Comparison of ENCODE assay signal across 8 cellular contexts in the genomic region with DNA sequence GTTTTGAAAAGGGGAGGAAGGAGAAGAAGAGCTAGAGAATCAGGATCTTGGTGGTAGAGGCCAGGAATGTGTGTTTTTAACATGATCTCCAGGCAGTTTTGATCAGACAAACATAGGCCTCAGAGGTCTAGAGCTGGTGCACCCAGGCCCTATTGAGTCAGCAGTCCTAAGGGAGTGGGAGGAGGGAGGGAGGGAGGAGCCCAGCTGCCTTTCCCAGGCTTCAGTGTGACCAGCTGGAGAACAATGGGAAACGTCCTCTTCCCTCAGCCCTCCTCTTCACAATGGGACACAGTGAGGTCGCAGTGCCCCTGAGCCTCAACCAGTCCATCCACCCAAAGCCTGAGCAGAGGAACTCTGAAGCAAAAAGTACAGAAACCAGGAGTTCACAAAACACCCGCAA. TPM values are rescaled to one million over a fixed set of nuclear protein-coding genes. Genes with fewer than 3 reads are reported as not detected.
DNase-seq lines count a peak whose midpoint lies in the region; ATAC-seq and TF ChIP-seq lines count a peak whose summit lies in the region.

No MANE protein-coding gene starts in this region.

- H3K9me2 ChIP-seq in HCT116 (ENCODE audit: insufficient read depth) = no peaks in the 10 kb centered on the region

- 50 to 64% (median 62%) methylated on average over 2 to 3 of the region's 3 CpGs for WGBS in adrenal gland, 4 donors
- WGBS in right cardiac atrium = 53% methylated on average over 3 of the region's 3 CpGs

- H3K27me3 ChIP-seq in HCT116 (ENCODE audit: insufficient read depth, low read length) (no peaks in the 10 kb centered on the region), adrenal gland (no peaks in the 10 kb centered on the region), right cardiac atrium (ENCODE audit: control insufficient read depth, insufficient read depth) (no peaks in the 10 kb centered on the region)

- CTCF ChIA-PET in HCT116 (lab: Charles Lee) = interaction anchor here (1.4 to 1.5 kb wide), 2 partner anchors 38 to 50 kb away, joined by 3 read pairs; no protein-coding TSS in a partner anchor

- RAD21 ChIA-PET in HCT116 (lab: Charles Lee; ENCODE audit: low non-redundant PET in 1 of 2, low total read pairs in 2 of 2, uncharacterized antibody in 2 of 2, unreplicated experiment in 2 of 2) = no interaction called here

- peak overlapping the region; percentile 70 for H2AFZ ChIP-seq in HCT116 (ENCODE audit: low read depth, low read length, poor library complexity, severe bottlenecking)

- peak; percentile 93 for ATAC-seq in HCT116
- ATAC-seq in right cardiac atrium = peak; percentile 81 to 93
- peak; percentile 85 for ATAC-seq in sciatic nerve
- no peak for ATAC-seq in HG03025 (IDR thresholded peaks at IDR 0.05; ENCODE audit: low FRiP score, unreplicated experiment)
- ATAC-seq in GM21423 (IDR thresholded peaks at IDR 0.05; ENCODE audit: unreplicated experiment) = no peak

- H3K4me3 ChIP-seq in HCT116 (replicated peaks in 1 of 2; ENCODE audit: low read depth in 1 of 2, low read length in 2 of 2) (no peak overlapping the region), adrenal gland (no peak overlapping the region), right cardiac atrium (ENCODE audit: low read length) (no peak overlapping the region)

- H3K4me1 ChIP-seq in HCT116 (ENCODE audit: control insufficient read depth in 1 of 2, insufficient read depth in 2 of 2, low read length in 2 of 2) (peaks cover 0 to 7% of the 10 kb centered on the region in 2 experiments; a peak in 1 of 4 replicates), adrenal gland (replicated peaks in 1 of 2) (peaks cover 9 to 19% of the 10 kb centered on the region in 2 donors), right cardiac atrium (ENCODE audit: control insufficient read depth, insufficient read depth, low read length) (no peaks in the 10 kb centered on the region)

- H3K4me2 ChIP-seq in HCT116 (ENCODE audit: low read length) = 0 out of 2 replicates have a peak overlapping the region, but pooled peaks have one; percentile 9

- no peaks in the 10 kb centered on the region for H4K20me1 ChIP-seq in HCT116 (ENCODE audit: insufficient read depth)

- no peak for TF ChIP-seq RAD21 in HCT116 (IDR thresholded peaks at IDR 0.05; ENCODE audit: low read depth)

- no TSS peak for BruUV-seq in HCT116 (replicated peaks; lab: Mats Ljungman, UMichigan)

- TF ChIP-seq POLR2A in HCT116 (IDR thresholded peaks at IDR 0.05; ENCODE audit: borderline replicate concordance, extremely low read depth, insufficient read depth, insufficient read length) (no peak), adrenal gland (IDR thresholded peaks at IDR 0.05) (no peak)

- no peaks in the 10 kb centered on the region for H3K79me2 ChIP-seq in HCT116 (ENCODE audit: insufficient read depth, low read length)

- TF ChIP-seq CTCF in HCT116 (IDR thresholded peaks at IDR 0.05 in 2 of 3, conservative IDR thresholded peaks at IDR 0.05 in 1 of 3; ENCODE audit: borderline replicate concordance in 1 of 3, insufficient read depth in 1 of 3, low read depth in 2 of 3, low read length in 2 of 3) (no peak), adrenal gland (IDR thresholded peaks at IDR 0.05) (no peak)

- DNase-seq in HCT116 (ENCODE audit: low read depth, low spot score) = peak; percentile 2
- peak; percentile 26 to 72 (median 48) for DNase-seq in adrenal gland
- DNase-seq in right cardiac atrium = peak; percentile 42 to 68 (median 66)
- DNase-seq in sciatic nerve (ENCODE audit: low spot score) = no peak
- DNase-seq in stimulated activated naive CD4-positive, alpha-beta T cell treated with Interleukin-2 at 50 U/mL for 16 hours (lab: John Stamatoyannopoulos, UW) = no peak
- no peak for DNase-seq in NCI-H187 (lab: John Stamatoyannopoulos, UW)

- H3K27ac ChIP-seq in HCT116 (ENCODE audit: low read depth, low read length) (no peak overlapping the region), adrenal gland (no peak overlapping the region), right cardiac atrium (ENCODE audit: low read length) (no peak overlapping the region)

- H3K36me3 ChIP-seq in HCT116 (ENCODE audit: control insufficient read depth in 1 of 2, insufficient read depth in 2 of 2, low read length in 2 of 2) (no peaks in the 10 kb centered on the region), adrenal gland (replicated peaks in 1 of 2) (no peaks in the 10 kb centered on the region)

- intact Hi-C loops in HCT116 (cut with micrococcal nuclease) (no loop called here), adrenal gland (cut with DNase I) (no loop called here), right cardiac atrium (cut with DNase I) (no loop called here), sciatic nerve (cut with DNase I) (no loop called here)

- no peak overlapping the region for H3K9ac ChIP-seq in HCT116 (ENCODE audit: low read length)

- no peaks in the 10 kb centered on the region for H3K9me3 ChIP-seq in HCT116 (ENCODE audit: control insufficient read depth in 1 of 2, insufficient read depth in 1 of 2, low read depth in 1 of 2, low read length in 2 of 2)
- no peaks in the 10 kb centered on the region for H3K9me3 ChIP-seq in adrenal gland (replicated peaks in 1 of 3)
- no peaks in the 10 kb centered on the region for H3K9me3 ChIP-seq in right cardiac atrium (ENCODE audit: control insufficient read depth, low read length)

- POLR2A ChIA-PET in HCT116 (lab: Charles Lee) = no interaction called here

TF ChIP-seq in HCT116, 20 proteins besides CTCF, POLR2A, EP300 and RAD21:
- no peak for TF ChIP-seq CBX3 (IDR thresholded peaks at IDR 0.05; ENCODE audit: low read depth)
- peak; percentile 19; the same call in 1 of the 2 replicates for TF ChIP-seq POLR2AphosphoS5 (IDR thresholded peaks at IDR 0.05; ENCODE audit: low read depth, low read length)
TF ChIP-seq in HCT116: peak in this region for 1.

RNA-seq across cellular contexts. Expression of a gene that starts 37.2 kb away (rescaled TPM):
- total RNA-seq in HCT116 (2021; ENCODE audit: unreplicated experiment) = 0.57 TPM
- polyA plus RNA-seq in HCT116 (2012) = 0.14 and 0.25 TPM in 2 replicates
- 1 to 10 TPM in 6 of 8 donors, under 1 TPM in 2; 0.09 to 9.9 (median 1.6) TPM for total RNA-seq in adrenal gland
- polyA plus RNA-seq in adrenal gland = 10 to 100 TPM in 1 of 3 donors, 1 to 10 TPM in 2; 1.4 to 11.2 (median 5.6) TPM
- under 1 TPM; 0.28 to 0.51 (median 0.30) TPM for total RNA-seq in right cardiac atrium
- 0.18 TPM for polyA plus RNA-seq in right cardiac atrium
- 1.9 TPM for total RNA-seq in sciatic nerve

Comparison
In these comparisons a context has a peak if more than half of its experiments do, and no peak if none do; other contexts are left out.
1. ATAC-seq: peak in HCT116 (single experiment), right cardiac atrium (2 of 2) and sciatic nerve (single experiment); none in HG03025 (single experiment) and GM21423 (single experiment).
2. DNase-seq: peak in HCT116 (single experiment), adrenal gland (7 of 7) and right cardiac atrium (3 of 3); none in sciatic nerve (single experiment), stimulated activated naive CD4-positive, alpha-beta T cell treated with Interleukin-2 at 50 U/mL for 16 hours (single experiment) and NCI-H187 (0 of 2).